Comparison of ENCODE assay signal across 23 cellular contexts in genomic region chrY:17044272-17044671, GRCh38.
A peak's percentile ranks its signal among the peaks of the same experiment; 100 is the strongest.
DNase-seq lines count a peak whose midpoint lies in the region; ATAC-seq and TF ChIP-seq lines count a peak whose summit lies in the region.
"Had no signal": no experiment of that assay in that cellular context is flagged by ENCODE, and none has a peak within 500 bp of the region (broad histone marks: within the 10 kb centered on the region; RNA-seq: fewer than 3 reads in every experiment).

No MANE protein-coding gene starts in this region.

- no peak overlapping the region for H3K9ac ChIP-seq in OCI-LY3 (ENCODE audit: low read length)
- H3K9ac ChIP-seq: SK-N-SH had no signal

- no peak for TF ChIP-seq POLR2A in tibial nerve (IDR thresholded peaks at IDR 0.05)

- DNase-seq in foreskin keratinocyte: peak; percentile 63 to 69
- DNase-seq in NCI-H2196 treated with DMSO at 0.1 percent for 48 hours (lab: John Stamatoyannopoulos, UW; ENCODE audit: unreplicated experiment): no peak
- no peak for DNase-seq in left lung
- no peak for DNase-seq in tibial nerve (ENCODE audit: low spot score in 2 of 2)
- no peak for DNase-seq in NCI-H524 (lab: John Stamatoyannopoulos, UW)
- DNase-seq: activated CD4-positive, alpha-beta memory T cell treated with anti-CD3 and anti-CD28 coated beads for 36 hours; activated T-cell treated with anti-CD3 and anti-CD28 coated beads, Interleukin-2, amount 50 U/mL, for 72 hours; AML-193; central memory CD4-positive, alpha-beta T cell; effector memory CD8-positive, alpha-beta T cell; HFFc6; IMR-90; left ventricle myocardium superior; NCI-H1092 treated with DMSO at 0.1 percent for 48 hours; pancreas; PC-9; SK-N-SH; stimulated activated CD4-positive, alpha-beta T cell treated with anti-CD3 and anti-CD28 coated beads, Interleukin-4, amount 100 ng/mL, for 24 hours; stimulated activated CD8-positive, alpha-beta memory T cell treated with anti-CD3 and anti-CD28 coated beads, Interleukin-4, amount 100 ng/mL, for 48 hours; thyroid gland had no signal

- no peak overlapping the region for H2AFZ ChIP-seq in OCI-LY3 (ENCODE audit: low read depth, low read length)
- H2AFZ ChIP-seq: PC-9 had no signal

- H4K20me1 ChIP-seq in DOHH2 (ENCODE audit: control insufficient read depth, insufficient read depth, low read depth, low read length) (no peaks in the 10 kb centered on the region), OCI-LY3 (ENCODE audit: insufficient read depth, low read length) (no peaks in the 10 kb centered on the region)

- H3K27ac ChIP-seq in DOHH2 (ENCODE audit: low read depth, low read length): peak overlapping the region; percentile 70
- H3K27ac ChIP-seq in OCI-LY3 (ENCODE audit: low read length): peak overlapping the region; percentile 97
- H3K27ac ChIP-seq in foreskin keratinocyte: no peak overlapping the region
- no peak overlapping the region for H3K27ac ChIP-seq in left lung
- H3K27ac ChIP-seq in tibial nerve: no peak overlapping the region
- H3K27ac ChIP-seq: pancreas, PC-9, thyroid gland had no signal

- TF ChIP-seq CTCF in DOHH2 (IDR thresholded peaks at IDR 0.05; ENCODE audit: low read depth, low read length, poor library complexity, severe bottlenecking) (peak; percentile 32), OCI-LY3 (IDR thresholded peaks at IDR 0.05; ENCODE audit: low read depth, low read length) (peak; percentile 28; the same call in 1 of the 2 replicates), foreskin keratinocyte (conservative IDR thresholded peaks at IDR 0.05) (peak; percentile 41), left lung (IDR thresholded peaks at IDR 0.05) (no peak), tibial nerve (IDR thresholded peaks at IDR 0.05) (no peak)

- WGBS in tibial nerve, 2 donors: 67% methylated on average over 3 of the region's 3 CpGs; no CpG with 5 or more reads in 1 of the 2 donors

- no peak overlapping the region for H3K4me3 ChIP-seq in DOHH2 (ENCODE audit: low read length)
- H3K4me3 ChIP-seq in OCI-LY3 (ENCODE audit: low read length): peak overlapping the region; percentile 29; the same call in 1 of the 2 replicates
- no peak overlapping the region for H3K4me3 ChIP-seq in left lung
- H3K4me3 ChIP-seq in tibial nerve: no peak overlapping the region
- H3K4me3 ChIP-seq: pancreas, PC-9, thyroid gland had no signal

- intact Hi-C loops in left lung (cut with DNase I): no loop called here

- H3K4me2 ChIP-seq in DOHH2 (ENCODE audit: low read length): peak overlapping the region; percentile 16; the same call in 1 of the 2 replicates
- H3K4me2 ChIP-seq in OCI-LY3 (ENCODE audit: low read length): peak overlapping the region; percentile 46
- H3K4me2 ChIP-seq: PC-9, SK-N-SH had no signal

- H3K9me2 ChIP-seq in DOHH2 (replicated peaks; ENCODE audit: control insufficient read depth, low read length): no peaks in the 10 kb centered on the region
- H3K9me2 ChIP-seq: SK-N-SH had no signal

- H3K4me1 ChIP-seq in DOHH2 (ENCODE audit: control insufficient read depth, low read length): peaks cover 17% of the 10 kb centered on the region
- H3K4me1 ChIP-seq in OCI-LY3 (ENCODE audit: low read length): peaks cover 33% of the 10 kb centered on the region
- H3K4me1 ChIP-seq in foreskin keratinocyte: no peaks in the 10 kb centered on the region
- no peaks in the 10 kb centered on the region for H3K4me1 ChIP-seq in left lung
- no peaks in the 10 kb centered on the region for H3K4me1 ChIP-seq in tibial nerve
- H3K4me1 ChIP-seq: pancreas, thyroid gland had no signal

- no peak for TF ChIP-seq EP300 in tibial nerve (IDR thresholded peaks at IDR 0.05)

- H3K9me3 ChIP-seq in DOHH2 (ENCODE audit: control insufficient read depth, insufficient read depth, low read length) (peaks cover 26% of the 10 kb centered on the region; the same call in 1 of the 2 replicates), OCI-LY3 (ENCODE audit: insufficient read depth, low read length) (peaks cover 16% of the 10 kb centered on the region), left lung (peaks cover 0 to 19% of the 10 kb centered on the region in 2 donors), tibial nerve (no peaks in the 10 kb centered on the region)
- H3K9me3 ChIP-seq: pancreas, SK-N-SH, thyroid gland had no signal

- peaks cover 19% of the 10 kb centered on the region for H3F3A ChIP-seq in DOHH2 (ENCODE audit: control insufficient read depth, insufficient read depth)

- ATAC-seq in HG02588 (IDR thresholded peaks at IDR 0.05; ENCODE audit: unreplicated experiment): peak; percentile 64
- ATAC-seq in foreskin keratinocyte: peak; percentile 80
- ATAC-seq in left lung: no peak
- ATAC-seq: effector memory CD8-positive, alpha-beta T cell; left ventricle myocardium superior; pancreas had no signal

- H3K36me3 ChIP-seq in DOHH2 (ENCODE audit: control insufficient read depth, low read length) (no peaks in the 10 kb centered on the region), OCI-LY3 (replicated peaks; ENCODE audit: low read depth, low read length) (peaks cover 12% of the 10 kb centered on the region), left lung (no peaks in the 10 kb centered on the region), tibial nerve (no peaks in the 10 kb centered on the region)
- H3K36me3 ChIP-seq: pancreas, thyroid gland had no signal

- H3K27me3 ChIP-seq in DOHH2 (ENCODE audit: control insufficient read depth, low read length): no peaks in the 10 kb centered on the region
- H3K27me3 ChIP-seq in OCI-LY3 (ENCODE audit: low read depth, low read length): no peaks in the 10 kb centered on the region
- H3K27me3 ChIP-seq in foreskin keratinocyte: no peaks in the 10 kb centered on the region
- no peaks in the 10 kb centered on the region for H3K27me3 ChIP-seq in left lung
- no peaks in the 10 kb centered on the region for H3K27me3 ChIP-seq in tibial nerve
- H3K27me3 ChIP-seq: pancreas, thyroid gland had no signal

- H3K79me2 ChIP-seq in DOHH2 (ENCODE audit: control insufficient read depth, low read length): no peaks in the 10 kb centered on the region
- H3K79me2 ChIP-seq in OCI-LY3 (ENCODE audit: low read length): no peaks in the 10 kb centered on the region

Comparison
In these comparisons a context has a peak if more than half of its experiments do, and no peak if none do; other contexts are left out.
1. H3K27ac ChIP-seq: peak in DOHH2 (single experiment) and OCI-LY3 (single experiment); none in foreskin keratinocyte (single experiment), left lung (0 of 2) and tibial nerve (0 of 4).
2. CTCF ChIP-seq: peak in DOHH2 (single experiment), OCI-LY3 (single experiment) and foreskin keratinocyte (single experiment); none in left lung (0 of 2) and tibial nerve (0 of 5).
3. DNase-seq: peak in foreskin keratinocyte (2 of 2); none in NCI-H2196 treated with DMSO at 0.1 percent for 48 hours (single experiment), left lung (0 of 2), tibial nerve (0 of 2) and NCI-H524 (0 of 2).